8 cellular contexts compared by ENCODE assay signal in genomic region chr6:124282541-124282940, GRCh38.
"Had no signal": no experiment of that assay in that cellular context is flagged by ENCODE, and none has a peak within 500 bp of the region (broad histone marks: within the 10 kb centered on the region; RNA-seq: fewer than 3 reads in every experiment).

No MANE protein-coding gene starts in this region.

- H3K36me3 Mint-ChIP-seq: IgD-negative memory B cell had no signal

- H3K4me2 ChIP-seq: KMS-11 had no signal

- H3K4me3 ChIP-seq: K562 had no signal

- H3K4me1 Mint-ChIP-seq: IgD-negative memory B cell had no signal

- H3K27ac ChIP-seq: HL-60, KMS-11 had no signal

- H3K4me3 Mint-ChIP-seq: IgD-negative memory B cell had no signal

- H3K9ac ChIP-seq: KMS-11 had no signal

- DNase-seq: IMR-90, KBM-7, KG1 had no signal

- H3K27ac Mint-ChIP-seq: IgD-negative memory B cell had no signal

- H3K27me3 Mint-ChIP-seq: IgD-negative memory B cell had no signal

- ATAC-seq: HepG2, K562 had no signal
